ENCODE assay signal across 17 cellular contexts in the genomic region with DNA sequence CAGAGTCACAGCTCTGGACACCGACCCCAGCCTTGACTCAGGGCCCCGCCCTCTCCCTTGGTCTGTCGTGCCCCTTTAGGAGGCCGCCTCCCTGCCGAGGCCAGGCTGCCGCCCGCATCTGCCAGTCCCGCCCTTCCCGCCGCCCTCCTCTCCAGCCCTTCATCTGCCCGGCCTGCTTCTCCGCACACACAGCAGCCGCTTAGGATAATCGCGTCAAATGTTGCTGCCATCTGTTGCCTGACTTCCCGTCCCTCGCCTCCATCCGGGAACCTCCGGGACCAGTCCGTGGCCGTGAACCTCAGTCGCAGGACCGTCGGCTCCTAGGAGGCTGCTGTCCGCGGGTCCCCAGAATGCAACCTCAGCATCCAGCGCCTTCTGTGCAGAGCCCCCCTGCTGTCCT. TPM values are rescaled to one million over a fixed set of nuclear protein-coding genes. Genes with fewer than 3 reads are reported as not detected.
DNase-seq lines count a peak whose midpoint lies in the region; ATAC-seq and TF ChIP-seq lines count a peak whose summit lies in the region.
"Had no signal": no experiment of that assay in that cellular context is flagged by ENCODE, and none has a peak within 500 bp of the region (broad histone marks: within the 10 kb centered on the region; RNA-seq: fewer than 3 reads in every experiment).

No MANE protein-coding gene starts in this region.

- H3F3A ChIP-seq in GM23338 (replicated peaks; ENCODE audit: low read depth), result peaks cover 13% of the 10 kb centered on the region; the same call in 1 of the 2 replicates

- peaks cover 23% of the 10 kb centered on the region for H3K27me3 Mint-ChIP-seq in GM23338 (ENCODE audit: insufficient read depth, low read depth, poor library complexity)

- H3K9me3 ChIP-seq in BLaER1, result peaks cover 13% of the 10 kb centered on the region
- H3K9me3 ChIP-seq in effector memory CD4-positive, alpha-beta T cell (ENCODE audit: control insufficient read depth, low read length), result peaks cover 6% of the 10 kb centered on the region
- H3K9me3 ChIP-seq: ovary had no signal

- H3K4me3 ChIP-seq in BLaER1, result no peak overlapping the region
- H3K4me3 ChIP-seq in GM23338, result no peak overlapping the region
- H3K4me3 ChIP-seq in effector memory CD4-positive, alpha-beta T cell (ENCODE audit: insufficient read depth, low read depth, low read length, poor library complexity, severe bottlenecking), result no peak overlapping the region
- H3K4me3 ChIP-seq: ovary had no signal

- H3K36me3 Mint-ChIP-seq in GM23338 (ENCODE audit: low read depth), result peaks cover 32% of the 10 kb centered on the region

- DNase-seq in GM23338 (ENCODE audit: low spot score), result no peak
- peak; percentile 92 for DNase-seq in NCI-H82 treated with DMSO at 0.1 percent for 48 hours (lab: John Stamatoyannopoulos, UW; ENCODE audit: unreplicated experiment)
- no peak for DNase-seq in left colon
- DNase-seq in kidney glomerular epithelial cell (lab: John Stamatoyannopoulos, UW), result no peak
- DNase-seq in effector memory CD4-positive, alpha-beta T cell, result no peak
- no peak for DNase-seq in activated gamma-delta T cell (lab: John Stamatoyannopoulos, UW)
- DNase-seq: activated naive CD4-positive, alpha-beta T cell treated with Interleukin-2 at 50 U/mL for 16 hours; anterior cingulate cortex; COR-L47; hippocampal formation; ovary; SIG-M5; stimulated activated CD4-positive, alpha-beta T cell treated with anti-CD3 and anti-CD28 coated beads, Interleukin-4, amount 100 ng/mL, for 1 hour; T-helper 2 cell had no signal

- peaks cover 94% of the 10 kb centered on the region for H3K4me1 ChIP-seq in BLaER1
- peaks cover 16% of the 10 kb centered on the region; the same call in 1 of the 2 replicates for H3K4me1 ChIP-seq in GM23338 (ENCODE audit: insufficient read depth)
- no peaks in the 10 kb centered on the region for H3K4me1 ChIP-seq in effector memory CD4-positive, alpha-beta T cell (ENCODE audit: control insufficient read depth, insufficient read depth, low read length, poor library complexity, severe bottlenecking)

- H2AFZ ChIP-seq in GM23338, result no peak overlapping the region

- no peak overlapping the region for H3K27ac Mint-ChIP-seq in GM23338

- peak overlapping the region; percentile 99 for H3K4me2 ChIP-seq in BLaER1
- no peak overlapping the region; the same call in 1 of the 2 replicates for H3K4me2 ChIP-seq in GM23338

- H3K27ac ChIP-seq in BLaER1 (no peak overlapping the region), GM23338 (ENCODE audit: low read depth) (no peak overlapping the region)
- no peak overlapping the region for H3K27ac ChIP-seq in effector memory CD4-positive, alpha-beta T cell (ENCODE audit: insufficient read depth, low read length, poor library complexity, severe bottlenecking)
- H3K27ac ChIP-seq: ovary had no signal

- peaks cover 64% of the 10 kb centered on the region for H3K36me3 ChIP-seq in BLaER1
- no peaks in the 10 kb centered on the region for H3K36me3 ChIP-seq in GM23338 (ENCODE audit: insufficient read depth)
- H3K36me3 ChIP-seq in effector memory CD4-positive, alpha-beta T cell (ENCODE audit: control insufficient read depth, insufficient read depth, low read length), result no peaks in the 10 kb centered on the region
- H3K36me3 ChIP-seq: ovary had no signal

- H4K20me1 ChIP-seq in BLaER1 (peaks cover 100% of the 10 kb centered on the region), GM23338 (replicated peaks; ENCODE audit: insufficient read depth) (peaks cover 82% of the 10 kb centered on the region)

- peak; percentile 13 for ATAC-seq in GM23338
- peak; percentile 20 for ATAC-seq in left colon
- ATAC-seq in HG03045 (IDR thresholded peaks at IDR 0.05; ENCODE audit: unreplicated experiment), result no peak
- ATAC-seq: left lobe of liver had no signal

- H3K9me3 Mint-ChIP-seq in GM23338, result peaks cover 13% of the 10 kb centered on the region

- intact Hi-C loops in left colon (cut with DNase I, micrococcal nuclease), result no loop called here

- no peak for TF ChIP-seq CTCF in GM23338 (conservative IDR thresholded peaks at IDR 0.05; ENCODE audit: low read depth in 2 of 2)

- no peak overlapping the region for H3K4me3 Mint-ChIP-seq in GM23338

- no peaks in the 10 kb centered on the region for H3K9me2 ChIP-seq in GM23338 (ENCODE audit: insufficient read depth)

- peaks cover 67% of the 10 kb centered on the region for H3K4me1 Mint-ChIP-seq in GM23338

- H3K27me3 ChIP-seq in BLaER1 (no peaks in the 10 kb centered on the region), GM23338 (ENCODE audit: insufficient read depth) (no peaks in the 10 kb centered on the region)
- H3K27me3 ChIP-seq in effector memory CD4-positive, alpha-beta T cell (replicated peaks; ENCODE audit: control insufficient read depth, insufficient read depth, low read length, poor library complexity, severe bottlenecking), result no peaks in the 10 kb centered on the region
- H3K27me3 ChIP-seq: ovary had no signal

- no peak overlapping the region for H3K9ac ChIP-seq in BLaER1

- peaks cover 100% of the 10 kb centered on the region for H3K79me2 ChIP-seq in GM23338 (replicated peaks; ENCODE audit: insufficient read depth)

TF ChIP-seq in GM23338, 12 proteins besides CTCF, POLR2A, EP300 and RAD21:
- TF ChIP-seq CREB1 (CRISPR knock-in tag; IDR thresholded peaks at IDR 0.05; ENCODE audit: low read depth), result no peak
- no peak for TF ChIP-seq JUNB (IDR thresholded peaks at IDR 0.05; ENCODE audit: unreplicated experiment)
- TF ChIP-seq EZH2phosphoT487 (IDR thresholded peaks at IDR 0.05; ENCODE audit: unreplicated experiment), result no peak
- TF ChIP-seq NANOG (IDR thresholded peaks at IDR 0.05; ENCODE audit: borderline replicate concordance), result no peak
- TF ChIP-seq, protein P1, sequence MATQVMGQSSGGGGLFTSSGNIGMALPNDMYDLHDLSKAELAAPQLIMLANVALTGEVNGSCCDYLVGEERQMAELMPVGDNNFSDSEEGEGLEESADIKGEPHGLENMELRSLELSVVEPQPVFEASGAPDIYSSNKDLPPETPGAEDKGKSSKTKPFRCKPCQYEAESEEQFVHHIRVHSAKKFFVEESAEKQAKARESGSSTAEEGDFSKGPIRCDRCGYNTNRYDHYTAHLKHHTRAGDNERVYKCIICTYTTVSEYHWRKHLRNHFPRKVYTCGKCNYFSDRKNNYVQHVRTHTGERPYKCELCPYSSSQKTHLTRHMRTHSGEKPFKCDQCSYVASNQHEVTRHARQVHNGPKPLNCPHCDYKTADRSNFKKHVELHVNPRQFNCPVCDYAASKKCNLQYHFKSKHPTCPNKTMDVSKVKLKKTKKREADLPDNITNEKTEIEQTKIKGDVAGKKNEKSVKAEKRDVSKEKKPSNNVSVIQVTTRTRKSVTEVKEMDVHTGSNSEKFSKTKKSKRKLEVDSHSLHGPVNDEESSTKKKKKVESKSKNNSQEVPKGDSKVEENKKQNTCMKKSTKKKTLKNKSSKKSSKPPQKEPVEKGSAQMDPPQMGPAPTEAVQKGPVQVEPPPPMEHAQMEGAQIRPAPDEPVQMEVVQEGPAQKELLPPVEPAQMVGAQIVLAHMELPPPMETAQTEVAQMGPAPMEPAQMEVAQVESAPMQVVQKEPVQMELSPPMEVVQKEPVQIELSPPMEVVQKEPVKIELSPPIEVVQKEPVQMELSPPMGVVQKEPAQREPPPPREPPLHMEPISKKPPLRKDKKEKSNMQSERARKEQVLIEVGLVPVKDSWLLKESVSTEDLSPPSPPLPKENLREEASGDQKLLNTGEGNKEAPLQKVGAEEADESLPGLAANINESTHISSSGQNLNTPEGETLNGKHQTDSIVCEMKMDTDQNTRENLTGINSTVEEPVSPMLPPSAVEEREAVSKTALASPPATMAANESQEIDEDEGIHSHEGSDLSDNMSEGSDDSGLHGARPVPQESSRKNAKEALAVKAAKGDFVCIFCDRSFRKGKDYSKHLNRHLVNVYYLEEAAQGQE (IDR thresholded peaks at IDR 0.05; ENCODE audit: unreplicated experiment), result no peak

RNA-seq across cellular contexts. Expression of gene GSE1, which starts 11.9 kb away (rescaled TPM):
- total RNA-seq in GM23338 (2014; rRNA removed; shearing (Covaris generic)), result 118 and 135 TPM in 2 replicates
- polyA plus RNA-seq in GM23338 (2016; fragmentation: Nextera tagmentation; extraction: Ambion mirVana), result 32.4 and 34.0 TPM in 2 replicates
- total RNA-seq in left colon, result 100 to 1,000 TPM in 1 of 2 donors, 10 to 100 TPM in 1; 94.7 to 110 TPM
